9 cellular contexts compared by ENCODE assay signal in the genomic region with DNA sequence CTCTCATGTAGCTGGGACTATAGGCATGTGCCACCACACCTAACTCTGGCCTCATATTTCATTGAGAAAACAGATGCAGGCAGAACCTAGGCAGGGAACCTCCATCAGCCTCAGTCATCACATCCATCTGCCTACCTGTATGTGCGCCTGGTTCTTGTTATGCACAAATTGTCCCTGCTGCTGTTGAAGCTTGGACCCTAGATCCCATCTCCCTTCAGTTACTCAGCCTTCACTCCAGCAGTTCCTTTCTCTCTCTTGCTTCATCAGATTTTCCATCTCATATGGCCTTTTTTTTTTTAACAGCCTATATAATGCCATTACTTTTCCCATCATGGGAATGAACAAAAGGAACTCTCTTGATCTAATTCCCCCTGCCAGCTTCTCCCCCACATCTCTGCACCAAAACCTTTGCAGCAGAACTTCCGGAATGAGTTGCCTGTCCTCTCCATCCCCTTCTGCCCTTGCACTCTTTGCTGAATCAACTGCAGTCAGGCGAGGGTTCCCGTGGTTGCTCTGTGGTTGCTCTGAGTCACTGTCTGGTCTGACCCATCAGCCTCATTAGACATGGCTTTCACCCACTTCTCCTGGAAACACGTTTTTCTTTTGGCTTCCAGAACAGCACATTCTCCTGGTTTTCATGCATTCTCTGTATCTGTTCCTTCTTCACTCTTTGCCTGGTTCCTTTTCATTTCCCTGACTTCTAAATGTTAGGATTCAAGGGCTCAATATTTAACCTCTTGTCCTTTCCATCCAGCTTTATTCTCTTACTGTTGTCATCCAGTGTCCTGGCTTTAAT. TPM values are rescaled to one million over a fixed set of nuclear protein-coding genes. Genes with fewer than 3 reads are reported as not detected.
A peak's percentile ranks its signal among the peaks of the same experiment; 100 is the strongest.
DNase-seq lines count a peak whose midpoint lies in the region; ATAC-seq and TF ChIP-seq lines count a peak whose summit lies in the region.
"Had no signal": no experiment of that assay in that cellular context is flagged by ENCODE, and none has a peak within 500 bp of the region (broad histone marks: within the 10 kb centered on the region; RNA-seq: fewer than 3 reads in every experiment).

No MANE protein-coding gene starts in this region.

- H3K27me3 ChIP-seq in PC-9 (ENCODE audit: insufficient read depth, low read depth): no peaks in the 10 kb centered on the region

- H2AFZ ChIP-seq in PC-9: no peak overlapping the region

- no peaks in the 10 kb centered on the region for H3K36me3 ChIP-seq in PC-9 (ENCODE audit: low read depth)

- POLR2A ChIA-PET in PC-9 (lab: Charles Lee; ENCODE audit: unreplicated experiment): no interaction called here

- H3K27ac ChIP-seq in PC-9: peak overlapping the region; percentile 27; the same call in 1 of the 2 replicates

- no peak for TF ChIP-seq CTCF in PC-9 (conservative IDR thresholded peaks at IDR 0.05)

- CTCF ChIA-PET in PC-9 (lab: Charles Lee): no interaction called here

- no TSS peak for BruUV-seq in PC-9 (replicated peaks; lab: Mats Ljungman, UMichigan)

- intact Hi-C loops in PC-9 (cut with micrococcal nuclease; ENCODE audit: unreplicated experiment) (no loop called here), Right ventricle myocardium superior (cut with DNase I) (no loop called here)

- H3K4me3 ChIP-seq in PC-9: no peak overlapping the region

- peaks cover 6% of the 10 kb centered on the region; the same call in 1 of the 2 replicates for H3K4me1 ChIP-seq in PC-9 (replicated peaks; ENCODE audit: insufficient read depth)

- no peaks in the 10 kb centered on the region for H3K9me2 ChIP-seq in PC-9 (ENCODE audit: insufficient read depth)

- ATAC-seq in Right ventricle myocardium superior (ENCODE audit: poor library complexity): peak; percentile 25
- ATAC-seq in HG03442 (IDR thresholded peaks at IDR 0.05; ENCODE audit: unreplicated experiment): no peak

- no peaks in the 10 kb centered on the region; the same call in 1 of the 2 replicates for H4K20me1 ChIP-seq in PC-9 (ENCODE audit: insufficient read depth)

- 0 out of 2 replicates have a peak overlapping the region, but pooled peaks have one; percentile 3 for H3K4me2 ChIP-seq in PC-9

- DNase-seq in GM19240 (ENCODE audit: insufficient read length, low spot score) (peak; percentile 15), PC-9 (peak; percentile 48 to 58), Right ventricle myocardium superior (no peak), smooth muscle cell of the brain vasculature (ENCODE audit: low read depth, low spot score) (peak; percentile 54), COR-L47 (lab: John Stamatoyannopoulos, UW) (no peak), DMS153 (lab: John Stamatoyannopoulos, UW) (no peak)
- DNase-seq in activated effector memory CD4-positive, alpha-beta T cell treated with anti-CD3 and anti-CD28 coated beads, Interleukin-2, amount 50 U/mL, for 16 hours: peak; percentile 83
- DNase-seq: activated B cell treated with CpG ODN at 0.5 μM for 24 hours had no signal

- H3K9me3 ChIP-seq in PC-9 (ENCODE audit: insufficient read depth, low read depth): no peaks in the 10 kb centered on the region

- H3K79me2 ChIP-seq in PC-9 (ENCODE audit: low read depth): no peaks in the 10 kb centered on the region; the same call in 1 of the 2 replicates

- peaks cover 4% of the 10 kb centered on the region; the same call in 1 of the 2 replicates for H3F3A ChIP-seq in PC-9 (ENCODE audit: insufficient read depth, low read depth)

RNA-seq across cellular contexts. Expression of a gene that starts 41.5 kb away (rescaled TPM):
- total RNA-seq in PC-9 (2021) (54.3 and 59.1 TPM in 2 replicates), Right ventricle myocardium superior (74.3 TPM)

Comparison
In these comparisons a context has a peak if more than half of its experiments do, and no peak if none do; other contexts are left out.
1. DNase-seq: peak in GM19240 (single experiment), PC-9 (2 of 2), activated effector memory CD4-positive, alpha-beta T cell treated with anti-CD3 and anti-CD28 coated beads, Interleukin-2, amount 50 U/mL, for 16 hours (single experiment) and smooth muscle cell of the brain vasculature (single experiment); none in Right ventricle myocardium superior (single experiment), COR-L47 (single experiment) and DMS153 (single experiment).